9 cellular contexts compared by ENCODE assay signal in the genomic region with DNA sequence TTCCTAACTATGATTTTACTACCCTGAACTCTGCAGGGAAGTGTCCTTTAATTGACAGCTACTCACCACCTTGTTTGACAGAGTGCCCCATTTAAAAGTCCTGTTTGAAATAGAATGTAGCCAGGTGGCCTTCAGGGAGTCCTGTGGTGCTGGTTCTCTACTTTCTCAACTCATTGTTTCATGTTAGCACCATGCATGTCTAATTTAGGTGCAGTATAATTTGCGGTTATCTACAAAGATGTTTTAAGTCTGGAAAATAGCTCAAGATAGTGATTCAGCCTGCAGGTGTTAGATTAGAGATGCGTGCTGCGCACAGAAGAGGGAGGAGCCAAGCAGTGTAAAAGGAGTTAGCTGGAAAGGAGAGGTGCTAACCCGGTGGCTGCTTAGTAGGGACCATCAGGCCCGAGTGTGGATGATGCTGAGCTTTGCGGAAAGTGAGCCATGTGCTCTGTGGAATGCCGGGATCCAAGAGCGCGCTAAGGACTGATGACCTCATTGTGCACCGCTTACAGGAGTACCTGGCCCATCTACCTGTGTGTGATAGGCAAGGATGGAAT. TPM values are rescaled to one million over a fixed set of nuclear protein-coding genes. Genes with fewer than 3 reads are reported as not detected.
DNase-seq lines count a peak whose midpoint lies in the region; ATAC-seq and TF ChIP-seq lines count a peak whose summit lies in the region.
"Had no signal": no experiment of that assay in that cellular context is flagged by ENCODE, and none has a peak within 500 bp of the region (broad histone marks: within the 10 kb centered on the region; RNA-seq: fewer than 3 reads in every experiment).

No MANE protein-coding gene starts in this region.

- H3K27ac Mint-ChIP-seq in GM23338, result no peak overlapping the region

- peaks cover 8% of the 10 kb centered on the region; the same call in 1 of the 2 replicates for H3F3A ChIP-seq in GM23338 (replicated peaks; ENCODE audit: low read depth)

- H3K4me3 Mint-ChIP-seq in GM23338, result peak overlapping the region; percentile 93

- peaks cover 12% of the 10 kb centered on the region for H3K27me3 Mint-ChIP-seq in GM23338 (ENCODE audit: insufficient read depth, low read depth, poor library complexity)

- no peaks in the 10 kb centered on the region for H3K36me3 ChIP-seq in GM23338 (ENCODE audit: insufficient read depth)

- 29% methylated on average over 10 of the region's 10 CpGs for WGBS in right cardiac atrium

- H3K27me3 ChIP-seq in GM23338 (ENCODE audit: insufficient read depth) (no peaks in the 10 kb centered on the region), right cardiac atrium (ENCODE audit: control insufficient read depth, insufficient read depth) (no peaks in the 10 kb centered on the region)

- ATAC-seq in GM23338 (peak; percentile 36), right cardiac atrium (no peak)

- no peaks in the 10 kb centered on the region for H3K9me3 ChIP-seq in right cardiac atrium (ENCODE audit: control insufficient read depth, low read length)

- peaks cover 12% of the 10 kb centered on the region for H4K20me1 ChIP-seq in GM23338 (replicated peaks; ENCODE audit: insufficient read depth)

- peak overlapping the region; percentile 73 for H3K4me3 ChIP-seq in GM12864 (ENCODE audit: low read depth, low read length)
- peak overlapping the region; percentile 70 for H3K4me3 ChIP-seq in GM23338
- peak overlapping the region; percentile 92 for H3K4me3 ChIP-seq in right cardiac atrium (ENCODE audit: low read length)

- intact Hi-C loops in right cardiac atrium (cut with DNase I), result no loop called here

- no peak for TF ChIP-seq CTCF in GM12864 (IDR thresholded peaks at IDR 0.05; ENCODE audit: low read depth, low read length, missing control alignments)
- TF ChIP-seq CTCF in GM23338 (conservative IDR thresholded peaks at IDR 0.05; ENCODE audit: low read depth in 2 of 2), result no peak

- H3K4me1 ChIP-seq in GM23338 (ENCODE audit: insufficient read depth), result peaks cover 13% of the 10 kb centered on the region
- peaks cover 10% of the 10 kb centered on the region for H3K4me1 ChIP-seq in right cardiac atrium (ENCODE audit: control insufficient read depth, insufficient read depth, low read length)

- peaks cover 11% of the 10 kb centered on the region; the same call in 2 of the 3 replicates for H3K4me1 Mint-ChIP-seq in GM23338

- peaks cover 5% of the 10 kb centered on the region; the same call in 1 of the 3 replicates for H3K36me3 Mint-ChIP-seq in GM23338 (ENCODE audit: low read depth)

- DNase-seq in GM12864 (ENCODE audit: low read depth), result no peak
- peak; percentile 71 for DNase-seq in GM23338 (ENCODE audit: low spot score)
- DNase-seq in NCI-H748 treated with DMSO at 0.1 percent for 48 hours (lab: John Stamatoyannopoulos, UW), result peak; percentile 5
- DNase-seq in activated T-helper 9 cell treated with anti-CD3 and anti-CD28 coated beads, Interleukin-2, amount 50 U/mL, for 16 hours (ENCODE audit: low read depth), result peak; percentile 54
- peak in 1 of 3 donors; percentile 23 for DNase-seq in right cardiac atrium
- DNase-seq in stimulated activated CD4-positive, alpha-beta T cell treated with anti-CD3 and anti-CD28 coated beads, Interleukin-1b, Interleukin-23, amount 100 ng/mL, for 48 hours, result peak; percentile 79
- no peak for DNase-seq in dedifferentiated amniotic fluid mesenchymal stem cell (ENCODE audit: extremely low spot score)
- DNase-seq in cerebellar nuclear complex (lab: John Stamatoyannopoulos, UW), result no peak

- H3K4me2 ChIP-seq in GM23338, result peak overlapping the region; percentile 82

- no peaks in the 10 kb centered on the region for H3K9me3 Mint-ChIP-seq in GM23338

- peak overlapping the region; percentile 72; the same call in 1 of the 2 replicates for H3K27ac ChIP-seq in GM23338 (ENCODE audit: low read depth)
- H3K27ac ChIP-seq in right cardiac atrium (ENCODE audit: low read length), result peak overlapping the region; percentile 44

- peaks cover 45% of the 10 kb centered on the region for H3K79me2 ChIP-seq in GM23338 (replicated peaks; ENCODE audit: insufficient read depth)

- no peak overlapping the region for H2AFZ ChIP-seq in GM23338

- H3K9me2 ChIP-seq in GM23338 (ENCODE audit: insufficient read depth), result no peaks in the 10 kb centered on the region

TF ChIP-seq in GM23338, 12 proteins besides CTCF, POLR2A, EP300 and RAD21 (continues in another document):
- TF ChIP-seq ZNF331 (CRISPR knock-in tag; IDR thresholded peaks at IDR 0.05; ENCODE audit: low read depth) (no peak), STAT1 (IDR thresholded peaks at IDR 0.05; ENCODE audit: unreplicated experiment) (no peak), CREB1 (CRISPR knock-in tag; IDR thresholded peaks at IDR 0.05; ENCODE audit: low read depth) (no peak), ZNF114 (CRISPR knock-in tag; IDR thresholded peaks at IDR 0.05) (no peak), JUNB (IDR thresholded peaks at IDR 0.05; ENCODE audit: unreplicated experiment) (no peak), ETS1 (IDR thresholded peaks at IDR 0.05) (no peak), NANOG (IDR thresholded peaks at IDR 0.05; ENCODE audit: borderline replicate concordance) (no peak), EZH2 (IDR thresholded peaks at IDR 0.05; ENCODE audit: low read depth, unreplicated experiment) (no peak), POLR2AphosphoS5 (IDR thresholded peaks at IDR 0.05; ENCODE audit: low read depth) (no peak), EZH2phosphoT487 (IDR thresholded peaks at IDR 0.05; ENCODE audit: unreplicated experiment) (no peak)
- TF ChIP-seq, protein P1, sequence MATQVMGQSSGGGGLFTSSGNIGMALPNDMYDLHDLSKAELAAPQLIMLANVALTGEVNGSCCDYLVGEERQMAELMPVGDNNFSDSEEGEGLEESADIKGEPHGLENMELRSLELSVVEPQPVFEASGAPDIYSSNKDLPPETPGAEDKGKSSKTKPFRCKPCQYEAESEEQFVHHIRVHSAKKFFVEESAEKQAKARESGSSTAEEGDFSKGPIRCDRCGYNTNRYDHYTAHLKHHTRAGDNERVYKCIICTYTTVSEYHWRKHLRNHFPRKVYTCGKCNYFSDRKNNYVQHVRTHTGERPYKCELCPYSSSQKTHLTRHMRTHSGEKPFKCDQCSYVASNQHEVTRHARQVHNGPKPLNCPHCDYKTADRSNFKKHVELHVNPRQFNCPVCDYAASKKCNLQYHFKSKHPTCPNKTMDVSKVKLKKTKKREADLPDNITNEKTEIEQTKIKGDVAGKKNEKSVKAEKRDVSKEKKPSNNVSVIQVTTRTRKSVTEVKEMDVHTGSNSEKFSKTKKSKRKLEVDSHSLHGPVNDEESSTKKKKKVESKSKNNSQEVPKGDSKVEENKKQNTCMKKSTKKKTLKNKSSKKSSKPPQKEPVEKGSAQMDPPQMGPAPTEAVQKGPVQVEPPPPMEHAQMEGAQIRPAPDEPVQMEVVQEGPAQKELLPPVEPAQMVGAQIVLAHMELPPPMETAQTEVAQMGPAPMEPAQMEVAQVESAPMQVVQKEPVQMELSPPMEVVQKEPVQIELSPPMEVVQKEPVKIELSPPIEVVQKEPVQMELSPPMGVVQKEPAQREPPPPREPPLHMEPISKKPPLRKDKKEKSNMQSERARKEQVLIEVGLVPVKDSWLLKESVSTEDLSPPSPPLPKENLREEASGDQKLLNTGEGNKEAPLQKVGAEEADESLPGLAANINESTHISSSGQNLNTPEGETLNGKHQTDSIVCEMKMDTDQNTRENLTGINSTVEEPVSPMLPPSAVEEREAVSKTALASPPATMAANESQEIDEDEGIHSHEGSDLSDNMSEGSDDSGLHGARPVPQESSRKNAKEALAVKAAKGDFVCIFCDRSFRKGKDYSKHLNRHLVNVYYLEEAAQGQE (IDR thresholded peaks at IDR 0.05; ENCODE audit: unreplicated experiment), result no peak

RNA-seq across cellular contexts. Expression of gene CCM2, which starts 1.2 kb away (rescaled TPM):
- total RNA-seq in GM23338 (2014; rRNA removed; shearing (Covaris generic)), result 37.0 and 40.1 TPM in 2 replicates
- 24.0 and 24.9 TPM in 2 replicates for polyA plus RNA-seq in GM23338 (2016; fragmentation: Nextera tagmentation; extraction: Ambion mirVana)
- total RNA-seq in right cardiac atrium, result 10 to 100 TPM; 26.4 to 37.0 (median 32.4) TPM
- 32.8 TPM for polyA plus RNA-seq in right cardiac atrium

RNA-seq across cellular contexts. Expression of gene MYO1G, which starts 22.4 kb away (rescaled TPM):
- 0.08 and 0.10 TPM in 2 replicates for total RNA-seq in GM23338 (2014; rRNA removed; shearing (Covaris generic))
- 0.11 and 0.31 TPM in 2 replicates for polyA plus RNA-seq in GM23338 (2016; fragmentation: Nextera tagmentation; extraction: Ambion mirVana)
- 1 to 10 TPM in 3 of 4 donors, under 1 TPM in 1; 0.91 to 3.0 (median 2.2) TPM for total RNA-seq in right cardiac atrium
- polyA plus RNA-seq in right cardiac atrium, result 0.70 TPM
- total RNA-seq: glomerular endothelial cell had no signal

Comparison
In these comparisons a context has a peak if more than half of its experiments do, and no peak if none do; other contexts are left out.
1. DNase-seq: peak in GM23338 (single experiment), NCI-H748 treated with DMSO at 0.1 percent for 48 hours (single experiment), activated T-helper 9 cell treated with anti-CD3 and anti-CD28 coated beads, Interleukin-2, amount 50 U/mL, for 16 hours (single experiment) and stimulated activated CD4-positive, alpha-beta T cell treated with anti-CD3 and anti-CD28 coated beads, Interleukin-1b, Interleukin-23, amount 100 ng/mL, for 48 hours (single experiment); none in GM12864 (single experiment), dedifferentiated amniotic fluid mesenchymal stem cell (single experiment) and cerebellar nuclear complex (0 of 2).
2. Peak in every context shown above with its lines, with median percentiles within 50 percentile points of each other: H3K4me3 ChIP-seq.